3 cellular contexts compared by ENCODE assay signal in the genomic region with DNA sequence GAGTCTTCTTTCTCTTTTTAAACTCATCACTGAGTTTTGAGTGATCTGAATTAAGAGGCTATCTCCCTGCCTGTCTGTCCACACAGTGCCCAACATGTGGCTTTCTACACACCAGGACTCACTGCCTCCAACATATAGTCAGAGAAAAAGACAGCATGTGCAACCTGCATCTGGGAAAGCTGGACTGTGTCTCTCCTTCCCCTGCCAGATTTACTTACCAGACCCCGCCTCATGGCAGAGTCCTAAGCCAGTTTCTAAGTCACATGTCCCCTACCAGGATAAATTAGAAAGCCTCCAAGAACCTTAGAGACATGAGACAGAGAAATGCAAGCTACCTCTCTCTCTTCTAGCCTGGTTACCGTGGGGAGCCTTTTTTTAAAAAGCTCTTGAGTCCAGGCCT.
A peak's percentile ranks its signal among the peaks of the same experiment; 100 is the strongest.
TF ChIP-seq lines count a peak whose summit lies in the region.

No MANE protein-coding gene starts in this region.

TF ChIP-seq in A549, 52 proteins besides CTCF, POLR2A, EP300 and RAD21 (continues in another document):
- no peak for TF ChIP-seq EHF (CRISPR knock-in tag; IDR thresholded peaks at IDR 0.05)
- TF ChIP-seq, protein P1, sequence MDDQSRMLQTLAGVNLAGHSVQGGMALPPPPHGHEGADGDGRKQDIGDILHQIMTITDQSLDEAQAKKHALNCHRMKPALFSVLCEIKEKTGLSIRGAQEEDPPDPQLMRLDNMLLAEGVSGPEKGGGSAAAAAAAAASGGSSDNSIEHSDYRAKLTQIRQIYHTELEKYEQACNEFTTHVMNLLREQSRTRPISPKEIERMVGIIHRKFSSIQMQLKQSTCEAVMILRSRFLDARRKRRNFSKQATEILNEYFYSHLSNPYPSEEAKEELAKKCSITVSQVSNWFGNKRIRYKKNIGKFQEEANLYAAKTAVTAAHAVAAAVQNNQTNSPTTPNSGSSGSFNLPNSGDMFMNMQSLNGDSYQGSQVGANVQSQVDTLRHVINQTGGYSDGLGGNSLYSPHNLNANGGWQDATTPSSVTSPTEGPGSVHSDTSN (IDR thresholded peaks at IDR 0.05): no peak
- TF ChIP-seq SREBF2 (IDR thresholded peaks at IDR 0.05): no peak
- no peak for TF ChIP-seq ZFP36 (IDR thresholded peaks at IDR 0.05; ENCODE audit: borderline replicate concordance, partially characterized antibody)
- TF ChIP-seq EHMT2 (IDR thresholded peaks at IDR 0.05; ENCODE audit: low read depth): no peak
- TF ChIP-seq, protein P2, sequence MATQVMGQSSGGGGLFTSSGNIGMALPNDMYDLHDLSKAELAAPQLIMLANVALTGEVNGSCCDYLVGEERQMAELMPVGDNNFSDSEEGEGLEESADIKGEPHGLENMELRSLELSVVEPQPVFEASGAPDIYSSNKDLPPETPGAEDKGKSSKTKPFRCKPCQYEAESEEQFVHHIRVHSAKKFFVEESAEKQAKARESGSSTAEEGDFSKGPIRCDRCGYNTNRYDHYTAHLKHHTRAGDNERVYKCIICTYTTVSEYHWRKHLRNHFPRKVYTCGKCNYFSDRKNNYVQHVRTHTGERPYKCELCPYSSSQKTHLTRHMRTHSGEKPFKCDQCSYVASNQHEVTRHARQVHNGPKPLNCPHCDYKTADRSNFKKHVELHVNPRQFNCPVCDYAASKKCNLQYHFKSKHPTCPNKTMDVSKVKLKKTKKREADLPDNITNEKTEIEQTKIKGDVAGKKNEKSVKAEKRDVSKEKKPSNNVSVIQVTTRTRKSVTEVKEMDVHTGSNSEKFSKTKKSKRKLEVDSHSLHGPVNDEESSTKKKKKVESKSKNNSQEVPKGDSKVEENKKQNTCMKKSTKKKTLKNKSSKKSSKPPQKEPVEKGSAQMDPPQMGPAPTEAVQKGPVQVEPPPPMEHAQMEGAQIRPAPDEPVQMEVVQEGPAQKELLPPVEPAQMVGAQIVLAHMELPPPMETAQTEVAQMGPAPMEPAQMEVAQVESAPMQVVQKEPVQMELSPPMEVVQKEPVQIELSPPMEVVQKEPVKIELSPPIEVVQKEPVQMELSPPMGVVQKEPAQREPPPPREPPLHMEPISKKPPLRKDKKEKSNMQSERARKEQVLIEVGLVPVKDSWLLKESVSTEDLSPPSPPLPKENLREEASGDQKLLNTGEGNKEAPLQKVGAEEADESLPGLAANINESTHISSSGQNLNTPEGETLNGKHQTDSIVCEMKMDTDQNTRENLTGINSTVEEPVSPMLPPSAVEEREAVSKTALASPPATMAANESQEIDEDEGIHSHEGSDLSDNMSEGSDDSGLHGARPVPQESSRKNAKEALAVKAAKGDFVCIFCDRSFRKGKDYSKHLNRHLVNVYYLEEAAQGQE (IDR thresholded peaks at IDR 0.05): no peak
- TF ChIP-seq TP53 (CRISPR knock-in tag; IDR thresholded peaks at IDR 0.05): no peak
- TF ChIP-seq, protein P3, sequence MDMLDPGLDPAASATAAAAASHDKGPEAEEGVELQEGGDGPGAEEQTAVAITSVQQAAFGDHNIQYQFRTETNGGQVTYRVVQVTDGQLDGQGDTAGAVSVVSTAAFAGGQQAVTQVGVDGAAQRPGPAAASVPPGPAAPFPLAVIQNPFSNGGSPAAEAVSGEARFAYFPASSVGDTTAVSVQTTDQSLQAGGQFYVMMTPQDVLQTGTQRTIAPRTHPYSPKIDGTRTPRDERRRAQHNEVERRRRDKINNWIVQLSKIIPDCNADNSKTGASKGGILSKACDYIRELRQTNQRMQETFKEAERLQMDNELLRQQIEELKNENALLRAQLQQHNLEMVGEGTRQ (IDR thresholded peaks at IDR 0.05): no peak
- TF ChIP-seq, protein P4, sequence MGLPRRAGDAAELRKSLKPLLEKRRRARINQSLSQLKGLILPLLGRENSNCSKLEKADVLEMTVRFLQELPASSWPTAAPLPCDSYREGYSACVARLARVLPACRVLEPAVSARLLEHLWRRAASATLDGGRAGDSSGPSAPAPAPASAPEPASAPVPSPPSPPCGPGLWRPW (IDR thresholded peaks at IDR 0.05): no peak
- no peak for TF ChIP-seq HEYL (CRISPR knock-in tag; IDR thresholded peaks at IDR 0.05)
- TF ChIP-seq, protein P5, sequence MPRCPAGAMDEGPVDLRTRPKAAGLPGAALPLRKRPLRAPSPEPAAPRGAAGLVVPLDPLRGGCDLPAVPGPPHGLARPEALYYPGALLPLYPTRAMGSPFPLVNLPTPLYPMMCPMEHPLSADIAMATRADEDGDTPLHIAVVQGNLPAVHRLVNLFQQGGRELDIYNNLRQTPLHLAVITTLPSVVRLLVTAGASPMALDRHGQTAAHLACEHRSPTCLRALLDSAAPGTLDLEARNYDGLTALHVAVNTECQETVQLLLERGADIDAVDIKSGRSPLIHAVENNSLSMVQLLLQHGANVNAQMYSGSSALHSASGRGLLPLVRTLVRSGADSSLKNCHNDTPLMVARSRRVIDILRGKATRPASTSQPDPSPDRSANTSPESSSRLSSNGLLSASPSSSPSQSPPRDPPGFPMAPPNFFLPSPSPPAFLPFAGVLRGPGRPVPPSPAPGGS (IDR thresholded peaks at IDR 0.05): no peak
- no peak for TF ChIP-seq RCOR1 (IDR thresholded peaks at IDR 0.05; ENCODE audit: low read depth, low read length)

TF ChIP-seq in Ishikawa, 13 proteins besides CTCF, POLR2A, EP300 and RAD21:
- TF ChIP-seq, protein P2 (IDR thresholded peaks at IDR 0.05; ENCODE audit: low read depth): no peak
- TF ChIP-seq, protein P6, sequence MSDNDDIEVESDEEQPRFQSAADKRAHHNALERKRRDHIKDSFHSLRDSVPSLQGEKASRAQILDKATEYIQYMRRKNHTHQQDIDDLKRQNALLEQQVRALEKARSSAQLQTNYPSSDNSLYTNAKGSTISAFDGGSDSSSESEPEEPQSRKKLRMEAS (IDR thresholded peaks at IDR 0.05): 0 out of 2 replicates have a peak, but pooled peaks have one; percentile 30
TF ChIP-seq in Ishikawa: peak in this region for 1.

TF ChIP-seq in H1, 55 proteins besides CTCF, POLR2A, EP300 and RAD21:
- TF ChIP-seq RXRA (IDR thresholded peaks at IDR 0.05; ENCODE audit: insufficient read depth, low read depth, low read length) (no peak), EZH2 (IDR thresholded peaks at IDR 0.05; ENCODE audit: low read depth, low read length, severe bottlenecking) (no peak), KDM5A (IDR thresholded peaks at IDR 0.05; ENCODE audit: low read length) (no peak), BCL11A (IDR thresholded peaks at IDR 0.05; ENCODE audit: low read depth in 2 of 2, low read length in 2 of 2) (no peak), NANOG (IDR thresholded peaks at IDR 0.05; ENCODE audit: insufficient read depth, low read depth, low read length, poor library complexity, severe bottlenecking) (no peak), RNF2 (IDR thresholded peaks at IDR 0.05; ENCODE audit: borderline replicate concordance, low read depth, low read length, missing control alignments, poor library complexity, severe bottlenecking) (no peak), TEAD4 (IDR thresholded peaks at IDR 0.05; ENCODE audit: low read depth, low read length) (no peak), TCF12 (IDR thresholded peaks at IDR 0.05; ENCODE audit: low read depth, low read length) (no peak), CBX5 (IDR thresholded peaks at IDR 0.05; ENCODE audit: low read depth, low read length) (no peak), SP1 (IDR thresholded peaks at IDR 0.05; ENCODE audit: low read depth, low read length) (no peak), NRF1 (IDR thresholded peaks at IDR 0.05; ENCODE audit: low read depth, low read length) (no peak), YY1 (IDR thresholded peaks at IDR 0.05; ENCODE audit: low read depth, low read length) (no peak), PHF8 (conservative IDR thresholded peaks at IDR 0.05; ENCODE audit: low read depth, low read length) (no peak), TAF7 (optimal IDR thresholded peaks at IDR 0.05; ENCODE audit: borderline replicate concordance, low read depth, low read length) (no peak), BACH1 (IDR thresholded peaks at IDR 0.05; ENCODE audit: low read length) (no peak), CREB1 (IDR thresholded peaks at IDR 0.05) (no peak), SIRT6 (IDR thresholded peaks at IDR 0.05; ENCODE audit: low read length) (no peak), TBP (IDR thresholded peaks at IDR 0.05; ENCODE audit: low read depth, low read length) (no peak)
- TF ChIP-seq, protein P6 (IDR thresholded peaks at IDR 0.05): no peak
- TF ChIP-seq, protein P7, sequence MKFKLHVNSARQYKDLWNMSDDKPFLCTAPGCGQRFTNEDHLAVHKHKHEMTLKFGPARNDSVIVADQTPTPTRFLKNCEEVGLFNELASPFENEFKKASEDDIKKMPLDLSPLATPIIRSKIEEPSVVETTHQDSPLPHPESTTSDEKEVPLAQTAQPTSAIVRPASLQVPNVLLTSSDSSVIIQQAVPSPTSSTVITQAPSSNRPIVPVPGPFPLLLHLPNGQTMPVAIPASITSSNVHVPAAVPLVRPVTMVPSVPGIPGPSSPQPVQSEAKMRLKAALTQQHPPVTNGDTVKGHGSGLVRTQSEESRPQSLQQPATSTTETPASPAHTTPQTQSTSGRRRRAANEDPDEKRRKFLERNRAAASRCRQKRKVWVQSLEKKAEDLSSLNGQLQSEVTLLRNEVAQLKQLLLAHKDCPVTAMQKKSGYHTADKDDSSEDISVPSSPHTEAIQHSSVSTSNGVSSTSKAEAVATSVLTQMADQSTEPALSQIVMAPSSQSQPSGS (IDR thresholded peaks at IDR 0.05; ENCODE audit: low read length): no peak
